ENCODE assay signal across 14 cellular contexts in genomic region chr7:45584261-45585210, GRCh38.
"Had no signal": no experiment of that assay in that cellular context is flagged by ENCODE, and none has a peak within 500 bp of the region (broad histone marks: within the 10 kb centered on the region; RNA-seq: fewer than 3 reads in every experiment).

No MANE protein-coding gene starts in this region.

- H3K4me2 ChIP-seq: smooth muscle cell had no signal

- DNase-seq: activated CD4-positive, alpha-beta T cell treated with anti-CD3 and anti-CD28 coated beads for 48 hours; activated CD8-positive, alpha-beta memory T cell treated with anti-CD3 and anti-CD28 coated beads for 24 hours; activated gamma-delta T cell; activated naive CD8-positive, alpha-beta T cell treated with anti-CD3 and anti-CD28 coated beads, Interleukin-2, amount 10 ng/mL, durations not matched to agents 7 days and 5 days; foreskin fibroblast; nephron progenitor cell; ovary; retina; stimulated activated CD4-positive, alpha-beta T cell treated with anti-CD3 and anti-CD28 coated beads, Interleukin-1b, Interleukin-23, amount 100 ng/mL, for 48 hours; T-helper 1 cell; transverse colon had no signal

- H3K9me3 ChIP-seq: breast epithelium, esophagus muscularis mucosa, ovary, transverse colon had no signal

- H3K36me3 ChIP-seq: breast epithelium, esophagus muscularis mucosa, ovary, transverse colon had no signal

- H3K27me3 ChIP-seq: breast epithelium, ovary, transverse colon had no signal

- H3K27ac ChIP-seq: breast epithelium, esophagus muscularis mucosa, ovary, transverse colon had no signal

- H3K4me1 ChIP-seq: breast epithelium, esophagus muscularis mucosa, transverse colon had no signal

- H3K4me3 ChIP-seq: breast epithelium, esophagus muscularis mucosa, ovary, smooth muscle cell, transverse colon had no signal
